1 cellular context compared by ENCODE assay signal in the genomic region with DNA sequence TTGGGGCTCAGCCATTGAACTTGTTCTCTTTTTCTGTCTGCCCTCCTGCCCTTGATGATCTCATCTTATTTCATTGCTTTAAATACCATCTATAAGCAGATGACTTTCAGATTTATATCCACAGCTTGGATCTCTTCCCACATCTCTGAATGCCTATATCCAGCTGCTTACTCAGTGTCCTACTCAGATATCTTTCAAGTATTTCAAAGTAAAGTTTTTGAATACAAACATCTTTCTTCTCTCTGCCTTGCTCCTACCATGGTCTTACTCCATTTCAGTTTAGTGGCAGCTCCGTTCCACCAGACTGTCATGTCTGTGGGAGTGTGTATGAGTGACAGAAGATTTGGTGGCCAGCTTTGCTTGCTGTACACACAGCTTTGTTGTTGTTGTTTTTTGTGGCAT.
A peak's percentile ranks its signal among the peaks of the same experiment; 100 is the strongest.
TF ChIP-seq lines count a peak whose summit lies in the region.

No MANE protein-coding gene starts in this region.

TF ChIP-seq in K562, 482 proteins besides CTCF, POLR2A, EP300 and RAD21:
- TF ChIP-seq PHB (CRISPR knock-in tag; IDR thresholded peaks at IDR 0.05) (no peak), SRSF9 (IDR thresholded peaks at IDR 0.05; ENCODE audit: borderline replicate concordance, low read depth, low read length) (no peak), MAFG (tag; conservative IDR thresholded peaks at IDR 0.05) (0 out of 2 replicates have a peak, but pooled peaks have one; percentile 24), NCOA1 (IDR thresholded peaks at IDR 0.05; ENCODE audit: low read depth) (no peak), TGIF2 (CRISPR knock-in tag; IDR thresholded peaks at IDR 0.05) (no peak), ZNF764 (CRISPR knock-in tag; IDR thresholded peaks at IDR 0.05; ENCODE audit: low read depth) (no peak), ZNF3 (CRISPR knock-in tag; IDR thresholded peaks at IDR 0.05) (no peak), IRF2 (CRISPR knock-in tag; IDR thresholded peaks at IDR 0.05) (no peak), MCM3 (IDR thresholded peaks at IDR 0.05) (no peak), WHSC1 (IDR thresholded peaks at IDR 0.05; ENCODE audit: low read length) (no peak), ILF3 (IDR thresholded peaks at IDR 0.05; ENCODE audit: borderline replicate concordance) (no peak), GTF2F1 (IDR thresholded peaks at IDR 0.05; ENCODE audit: low read depth, low read length) (no peak), FOXJ2 (tag; IDR thresholded peaks at IDR 0.05) (no peak), KAT2B (IDR thresholded peaks at IDR 0.05; ENCODE audit: low read depth, low read length) (no peak), ARNT (IDR thresholded peaks at IDR 0.05) (no peak), RBM14 (IDR thresholded peaks at IDR 0.05; ENCODE audit: borderline replicate concordance, insufficient read depth, low read depth, low read length) (no peak), JUND (IDR thresholded peaks at IDR 0.05; ENCODE audit: borderline replicate concordance, low read depth, low read length) (peak; percentile 48; the same call in 1 of the 2 replicates), JUND (tag; IDR thresholded peaks at IDR 0.05; ENCODE audit: borderline replicate concordance, low read depth, low read length) (0 out of 3 replicates have a peak, but pooled peaks have one; percentile 34), NRF1 (conservative IDR thresholded peaks at IDR 0.05 in 1 of 2, IDR thresholded peaks at IDR 0.05 in 1 of 2) (no peak), ZNF408 (CRISPR knock-in tag; IDR thresholded peaks at IDR 0.05; ENCODE audit: low read depth) (no peak), RFX7 (CRISPR knock-in tag; IDR thresholded peaks at IDR 0.05) (no peak)
- TF ChIP-seq, protein P1, sequence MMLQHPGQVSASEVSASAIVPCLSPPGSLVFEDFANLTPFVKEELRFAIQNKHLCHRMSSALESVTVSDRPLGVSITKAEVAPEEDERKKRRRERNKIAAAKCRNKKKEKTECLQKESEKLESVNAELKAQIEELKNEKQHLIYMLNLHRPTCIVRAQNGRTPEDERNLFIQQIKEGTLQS (IDR thresholded peaks at IDR 0.05): peak; percentile 68
- TF ChIP-seq, protein P1 (CRISPR knock-in tag; conservative IDR thresholded peaks at IDR 0.05): no peak
- TF ChIP-seq, protein P2, sequence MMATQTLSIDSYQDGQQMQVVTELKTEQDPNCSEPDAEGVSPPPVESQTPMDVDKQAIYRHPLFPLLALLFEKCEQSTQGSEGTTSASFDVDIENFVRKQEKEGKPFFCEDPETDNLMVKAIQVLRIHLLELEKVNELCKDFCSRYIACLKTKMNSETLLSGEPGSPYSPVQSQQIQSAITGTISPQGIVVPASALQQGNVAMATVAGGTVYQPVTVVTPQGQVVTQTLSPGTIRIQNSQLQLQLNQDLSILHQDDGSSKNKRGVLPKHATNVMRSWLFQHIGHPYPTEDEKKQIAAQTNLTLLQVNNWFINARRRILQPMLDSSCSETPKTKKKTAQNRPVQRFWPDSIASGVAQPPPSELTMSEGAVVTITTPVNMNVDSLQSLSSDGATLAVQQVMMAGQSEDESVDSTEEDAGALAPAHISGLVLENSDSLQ (IDR thresholded peaks at IDR 0.05): peak; percentile 67
- TF ChIP-seq, protein P3, sequence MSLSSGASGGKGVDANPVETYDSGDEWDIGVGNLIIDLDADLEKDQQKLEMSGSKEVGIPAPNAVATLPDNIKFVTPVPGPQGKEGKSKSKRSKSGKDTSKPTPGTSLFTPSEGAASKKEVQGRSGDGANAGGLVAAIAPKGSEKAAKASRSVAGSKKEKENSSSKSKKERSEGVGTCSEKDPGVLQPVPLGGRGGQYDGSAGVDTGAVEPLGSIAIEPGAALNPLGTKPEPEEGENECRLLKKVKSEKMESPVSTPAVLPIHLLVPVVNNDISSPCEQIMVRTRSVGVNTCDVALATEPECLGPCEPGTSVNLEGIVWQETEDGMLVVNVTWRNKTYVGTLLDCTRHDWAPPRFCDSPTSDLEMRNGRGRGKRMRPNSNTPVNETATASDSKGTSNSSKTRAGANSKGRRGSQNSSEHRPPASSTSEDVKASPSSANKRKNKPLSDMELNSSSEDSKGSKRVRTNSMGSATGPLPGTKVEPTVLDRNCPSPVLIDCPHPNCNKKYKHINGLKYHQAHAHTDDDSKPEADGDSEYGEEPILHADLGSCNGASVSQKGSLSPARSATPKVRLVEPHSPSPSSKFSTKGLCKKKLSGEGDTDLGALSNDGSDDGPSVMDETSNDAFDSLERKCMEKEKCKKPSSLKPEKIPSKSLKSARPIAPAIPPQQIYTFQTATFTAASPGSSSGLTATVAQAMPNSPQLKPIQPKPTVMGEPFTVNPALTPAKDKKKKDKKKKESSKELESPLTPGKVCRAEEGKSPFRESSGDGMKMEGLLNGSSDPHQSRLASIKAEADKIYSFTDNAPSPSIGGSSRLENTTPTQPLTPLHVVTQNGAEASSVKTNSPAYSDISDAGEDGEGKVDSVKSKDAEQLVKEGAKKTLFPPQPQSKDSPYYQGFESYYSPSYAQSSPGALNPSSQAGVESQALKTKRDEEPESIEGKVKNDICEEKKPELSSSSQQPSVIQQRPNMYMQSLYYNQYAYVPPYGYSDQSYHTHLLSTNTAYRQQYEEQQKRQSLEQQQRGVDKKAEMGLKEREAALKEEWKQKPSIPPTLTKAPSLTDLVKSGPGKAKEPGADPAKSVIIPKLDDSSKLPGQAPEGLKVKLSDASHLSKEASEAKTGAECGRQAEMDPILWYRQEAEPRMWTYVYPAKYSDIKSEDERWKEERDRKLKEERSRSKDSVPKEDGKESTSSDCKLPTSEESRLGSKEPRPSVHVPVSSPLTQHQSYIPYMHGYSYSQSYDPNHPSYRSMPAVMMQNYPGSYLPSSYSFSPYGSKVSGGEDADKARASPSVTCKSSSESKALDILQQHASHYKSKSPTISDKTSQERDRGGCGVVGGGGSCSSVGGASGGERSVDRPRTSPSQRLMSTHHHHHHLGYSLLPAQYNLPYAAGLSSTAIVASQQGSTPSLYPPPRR (CRISPR knock-in tag; IDR thresholded peaks at IDR 0.05; ENCODE audit: borderline replicate concordance): no peak
- TF ChIP-seq, protein P4, sequence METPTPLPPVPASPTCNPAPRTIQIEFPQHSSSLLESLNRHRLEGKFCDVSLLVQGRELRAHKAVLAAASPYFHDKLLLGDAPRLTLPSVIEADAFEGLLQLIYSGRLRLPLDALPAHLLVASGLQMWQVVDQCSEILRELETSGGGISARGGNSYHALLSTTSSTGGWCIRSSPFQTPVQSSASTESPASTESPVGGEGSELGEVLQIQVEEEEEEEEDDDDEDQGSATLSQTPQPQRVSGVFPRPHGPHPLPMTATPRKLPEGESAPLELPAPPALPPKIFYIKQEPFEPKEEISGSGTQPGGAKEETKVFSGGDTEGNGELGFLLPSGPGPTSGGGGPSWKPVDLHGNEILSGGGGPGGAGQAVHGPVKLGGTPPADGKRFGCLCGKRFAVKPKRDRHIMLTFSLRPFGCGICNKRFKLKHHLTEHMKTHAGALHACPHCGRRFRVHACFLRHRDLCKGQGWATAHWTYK (CRISPR knock-in tag; IDR thresholded peaks at IDR 0.05): peak; percentile 67; the same call in 1 of the 2 replicates
